Comparison of ENCODE assay signal across 25 cellular contexts in genomic region chr11:106353031-106353430, GRCh38.
"Had no signal": no experiment of that assay in that cellular context is flagged by ENCODE, and none has a peak within 500 bp of the region (broad histone marks: within the 10 kb centered on the region; RNA-seq: fewer than 3 reads in every experiment).

No MANE protein-coding gene starts in this region.

- H3K36me3 ChIP-seq: stomach, suprapubic skin, thoracic aorta, thyroid gland, tibial artery, tibial nerve, transverse colon, upper lobe of left lung, upper lobe of right lung, uterus, vagina had no signal

- H3K4me1 ChIP-seq: stomach, suprapubic skin, testis, thyroid gland, tibial artery, tibial nerve, transverse colon, upper lobe of left lung, upper lobe of right lung, uterus, vagina had no signal

- H3K4me3 ChIP-seq: stomach, suprapubic skin, testis, thoracic aorta, thyroid gland, tibial artery, tibial nerve, transverse colon, upper lobe of left lung, upper lobe of right lung, uterus, vagina had no signal

- H3K27me3 ChIP-seq: stomach, suprapubic skin, testis, thyroid gland, tibial artery, tibial nerve, transverse colon, upper lobe of left lung, upper lobe of right lung, uterus, vagina had no signal

- ATAC-seq: stimulated activated effector memory CD8-positive, alpha-beta T cell treated with anti-CD3 and anti-CD28 coated beads, Interleukin-12 subunit alpha, Interleukin-12 subunit beta, amount 100 ng/mL, for 72 hours; stimulated activated memory B cell treated with anti-CD40 and anti-IgM and Interleukin-4, amounts not matched to agents 10 μg/mL and 1 μg/mL and 100 μg/mL, for 72 hours; stimulated activated naive B cell treated with anti-CD40 and anti-IgM and Interleukin-4, amounts not matched to agents 10 μg/mL and 1 μg/mL and 100 μg/mL, for 72 hours; stimulated activated naive CD8-positive, alpha-beta T cell treated with anti-CD3 and anti-CD28 coated beads, Interleukin-15, amount 100 ng/mL, for 72 hours; stimulated activated naive CD8-positive, alpha-beta T cell treated with anti-CD3 and anti-CD28 coated beads, Interleukin-15, Interleukin-2, amounts not matched to agents 100 U/mL and 50 U/mL, for 24 hours; upper lobe of right lung had no signal

- H3K9me3 ChIP-seq: stomach, suprapubic skin, testis, thoracic aorta, thyroid gland, tibial artery, transverse colon, upper lobe of left lung, upper lobe of right lung, uterus, vagina had no signal

- DNase-seq: stimulated activated CD4-positive, alpha-beta T cell treated with anti-CD3 and anti-CD28 coated beads, Interleukin-2, amount 100 ng/mL, for 48 hours; stimulated activated CD4-positive, alpha-beta T cell treated with anti-CD3 and anti-CD28 coated beads, Interleukin-4, amount 100 ng/mL, for 1 hour; stimulated activated CD4-positive, alpha-beta T cell treated with anti-CD3 and anti-CD28 coated beads, Interleukin-4, amount 100 ng/mL, for 24 hours; stimulated activated CD4-positive, alpha-beta T cell treated with anti-CD3 and anti-CD28 coated beads, Interleukin-4, amount 100 ng/mL, for 4 hours; stimulated activated CD8-positive, alpha-beta memory T cell treated with anti-CD3 and anti-CD28 coated beads, Interleukin-4, amount 100 ng/mL, for 48 hours; stimulated activated naive B cell treated with anti-CD40 and anti-IgM and Interleukin-4, amounts not matched to agents 10 μg/mL and 1 μg/mL and 100 μg/mL, for 72 hours; stimulated activated naive CD4-positive, alpha-beta T cell; stimulated activated naive CD4-positive, alpha-beta T cell treated with Interleukin-2 at 50 U/mL for 16 hours; stimulated activated naive CD8-positive, alpha-beta T cell treated with anti-CD3 and anti-CD28 coated beads, Interleukin-15, amount 100 ng/mL, for 72 hours; stimulated activated naive CD8-positive, alpha-beta T cell treated with anti-CD3 and anti-CD28 coated beads, Interleukin-15, Interleukin-2, amounts not matched to agents 100 U/mL and 50 U/mL, for 24 hours; stomach; substantia nigra; testis; thyroid gland; tibial artery; transverse colon; upper lobe of left lung; upper lobe of right lung; uterus had no signal

- H3K27ac ChIP-seq: stomach, suprapubic skin, testis, thoracic aorta, thyroid gland, tibial artery, tibial nerve, transverse colon, upper lobe of left lung, upper lobe of right lung, uterus, vagina had no signal
